Comparison of ENCODE assay signal across 1 cellular context in genomic region chr20:9409981-9410380, GRCh38.
TF ChIP-seq lines count a peak whose summit lies in the region.

No MANE protein-coding gene starts in this region.

TF ChIP-seq in HCT116, 20 proteins besides CTCF, POLR2A, EP300 and RAD21 (continued from another document):
- TF ChIP-seq JUND (IDR thresholded peaks at IDR 0.05) (no peak), EZH2 (IDR thresholded peaks at IDR 0.05) (no peak), EZH2phosphoT487 (IDR thresholded peaks at IDR 0.05; ENCODE audit: borderline replicate concordance) (no peak), POLR2AphosphoS5 (IDR thresholded peaks at IDR 0.05; ENCODE audit: low read depth, low read length) (no peak), CBX3 (IDR thresholded peaks at IDR 0.05; ENCODE audit: low read depth) (no peak), SP1 (IDR thresholded peaks at IDR 0.05; ENCODE audit: low read depth) (no peak), SRF (IDR thresholded peaks at IDR 0.05; ENCODE audit: low read depth) (no peak), MAX (IDR thresholded peaks at IDR 0.05) (no peak)
- TF ChIP-seq, protein P1, sequence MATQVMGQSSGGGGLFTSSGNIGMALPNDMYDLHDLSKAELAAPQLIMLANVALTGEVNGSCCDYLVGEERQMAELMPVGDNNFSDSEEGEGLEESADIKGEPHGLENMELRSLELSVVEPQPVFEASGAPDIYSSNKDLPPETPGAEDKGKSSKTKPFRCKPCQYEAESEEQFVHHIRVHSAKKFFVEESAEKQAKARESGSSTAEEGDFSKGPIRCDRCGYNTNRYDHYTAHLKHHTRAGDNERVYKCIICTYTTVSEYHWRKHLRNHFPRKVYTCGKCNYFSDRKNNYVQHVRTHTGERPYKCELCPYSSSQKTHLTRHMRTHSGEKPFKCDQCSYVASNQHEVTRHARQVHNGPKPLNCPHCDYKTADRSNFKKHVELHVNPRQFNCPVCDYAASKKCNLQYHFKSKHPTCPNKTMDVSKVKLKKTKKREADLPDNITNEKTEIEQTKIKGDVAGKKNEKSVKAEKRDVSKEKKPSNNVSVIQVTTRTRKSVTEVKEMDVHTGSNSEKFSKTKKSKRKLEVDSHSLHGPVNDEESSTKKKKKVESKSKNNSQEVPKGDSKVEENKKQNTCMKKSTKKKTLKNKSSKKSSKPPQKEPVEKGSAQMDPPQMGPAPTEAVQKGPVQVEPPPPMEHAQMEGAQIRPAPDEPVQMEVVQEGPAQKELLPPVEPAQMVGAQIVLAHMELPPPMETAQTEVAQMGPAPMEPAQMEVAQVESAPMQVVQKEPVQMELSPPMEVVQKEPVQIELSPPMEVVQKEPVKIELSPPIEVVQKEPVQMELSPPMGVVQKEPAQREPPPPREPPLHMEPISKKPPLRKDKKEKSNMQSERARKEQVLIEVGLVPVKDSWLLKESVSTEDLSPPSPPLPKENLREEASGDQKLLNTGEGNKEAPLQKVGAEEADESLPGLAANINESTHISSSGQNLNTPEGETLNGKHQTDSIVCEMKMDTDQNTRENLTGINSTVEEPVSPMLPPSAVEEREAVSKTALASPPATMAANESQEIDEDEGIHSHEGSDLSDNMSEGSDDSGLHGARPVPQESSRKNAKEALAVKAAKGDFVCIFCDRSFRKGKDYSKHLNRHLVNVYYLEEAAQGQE (IDR thresholded peaks at IDR 0.05; ENCODE audit: low read depth) = no peak
- TF ChIP-seq, protein P2, sequence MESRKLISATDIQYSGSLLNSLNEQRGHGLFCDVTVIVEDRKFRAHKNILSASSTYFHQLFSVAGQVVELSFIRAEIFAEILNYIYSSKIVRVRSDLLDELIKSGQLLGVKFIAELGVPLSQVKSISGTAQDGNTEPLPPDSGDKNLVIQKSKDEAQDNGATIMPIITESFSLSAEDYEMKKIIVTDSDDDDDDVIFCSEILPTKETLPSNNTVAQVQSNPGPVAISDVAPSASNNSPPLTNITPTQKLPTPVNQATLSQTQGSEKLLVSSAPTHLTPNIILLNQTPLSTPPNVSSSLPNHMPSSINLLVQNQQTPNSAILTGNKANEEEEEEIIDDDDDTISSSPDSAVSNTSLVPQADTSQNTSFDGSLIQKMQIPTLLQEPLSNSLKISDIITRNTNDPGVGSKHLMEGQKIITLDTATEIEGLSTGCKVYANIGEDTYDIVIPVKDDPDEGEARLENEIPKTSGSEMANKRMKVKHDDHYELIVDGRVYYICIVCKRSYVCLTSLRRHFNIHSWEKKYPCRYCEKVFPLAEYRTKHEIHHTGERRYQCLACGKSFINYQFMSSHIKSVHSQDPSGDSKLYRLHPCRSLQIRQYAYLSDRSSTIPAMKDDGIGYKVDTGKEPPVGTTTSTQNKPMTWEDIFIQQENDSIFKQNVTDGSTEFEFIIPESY (IDR thresholded peaks at IDR 0.05; ENCODE audit: extremely low read depth, insufficient replicate concordance, low read length) = no peak
